Comparison of ENCODE assay signal across 8 cellular contexts in the genomic region with DNA sequence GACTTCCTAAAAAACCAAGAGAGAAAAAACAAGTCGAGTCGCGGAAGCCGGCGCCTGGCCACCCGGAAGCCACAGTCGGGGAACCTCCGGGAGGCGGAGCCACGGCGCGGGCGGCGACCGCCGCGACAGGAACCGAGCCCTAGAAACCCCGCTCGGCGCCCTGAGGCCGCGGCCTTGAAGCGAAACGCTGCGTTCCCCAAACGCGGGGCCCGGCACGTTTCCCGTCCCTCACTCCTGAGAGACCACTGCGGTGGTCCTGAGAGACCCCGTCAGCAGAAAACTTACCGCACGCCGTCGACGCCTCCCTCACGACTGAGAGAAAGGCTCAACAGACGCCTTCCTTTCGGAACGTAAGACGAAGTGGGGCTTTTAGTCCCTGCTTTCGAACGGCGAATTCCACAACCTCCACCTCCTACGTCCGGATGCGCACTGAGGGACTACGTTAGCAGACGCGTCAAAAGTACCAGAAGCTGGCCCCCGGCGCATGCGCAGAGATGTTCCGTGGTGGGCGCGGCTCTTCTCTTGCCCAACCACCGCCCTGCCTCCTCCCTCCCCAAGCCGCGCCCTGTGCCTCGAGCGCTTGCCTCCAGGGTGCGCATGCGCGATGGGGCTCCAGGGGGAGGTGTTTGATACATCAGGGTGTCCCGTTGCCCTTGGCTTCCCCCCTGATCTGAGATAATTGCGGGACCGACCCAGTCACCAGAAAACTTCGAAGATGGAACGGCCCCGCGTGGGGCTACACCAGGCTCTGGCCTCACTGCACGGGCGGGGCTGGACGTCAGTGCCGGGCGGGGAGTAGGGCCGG. TPM values are rescaled to one million over a fixed set of nuclear protein-coding genes. Genes with fewer than 3 reads are reported as not detected.
DNase-seq lines count a peak whose midpoint lies in the region; ATAC-seq lines count a peak whose summit lies in the region.

A gene with protein sequence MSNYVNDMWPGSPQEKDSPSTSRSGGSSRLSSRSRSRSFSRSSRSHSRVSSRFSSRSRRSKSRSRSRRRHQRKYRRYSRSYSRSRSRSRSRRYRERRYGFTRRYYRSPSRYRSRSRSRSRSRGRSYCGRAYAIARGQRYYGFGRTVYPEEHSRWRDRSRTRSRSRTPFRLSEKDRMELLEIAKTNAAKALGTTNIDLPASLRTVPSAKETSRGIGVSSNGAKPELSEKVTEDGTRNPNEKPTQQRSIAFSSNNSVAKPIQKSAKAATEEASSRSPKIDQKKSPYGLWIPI (minus strand): TSS at position 431 of the 805 bp plus-strand sequence. CDS start 491 bp downstream, outside the sequence.

- CTCF ChIA-PET in CD4-positive, alpha-beta memory T cell (lab: Charles Lee; ENCODE audit: partially characterized antibody), result interaction anchor here (2.1 kb wide), 1 partner anchor 15 kb away, joined by 6 read pairs; a partner anchor contains a TSS

- H3K27ac ChIP-seq in CD4-positive, alpha-beta memory T cell (ENCODE audit: low read depth, low read length), result peak within 1 kb of the TSS; percentile 97

- H3K9me3 ChIP-seq in CD4-positive, alpha-beta memory T cell (ENCODE audit: control insufficient read depth in 1 of 2, low read length in 2 of 2), result no peaks in the 10 kb centered on the region

- H3K27me3 Mint-ChIP-seq in CD4-positive, alpha-beta memory T cell, result peaks cover 0 to 2% of the 10 kb centered on the region in 2 donors

- POLR2A ChIA-PET in CD4-positive, alpha-beta memory T cell (lab: Charles Lee; ENCODE audit: partially characterized antibody), result interaction anchor here (0.5 to 2.9 kb wide), 28 partner anchors 8 to 1224 kb away, joined by 3 to 109 read pairs (median 4); a partner anchor contains a TSS

- H3K4me3 ChIP-seq in CD4-positive, alpha-beta memory T cell (ENCODE audit: low read length in 2 of 2), result peak within 1 kb of the TSS; percentile 89 to 98

- peak within 1 kb of the TSS; percentile 99 to 100 (median 100) for H3K27ac Mint-ChIP-seq in CD4-positive, alpha-beta memory T cell

- peaks cover 0 to 20% (median 0%) of the 10 kb centered on the region in 8 donors for H3K9me3 Mint-ChIP-seq in CD4-positive, alpha-beta memory T cell

- DNase-seq in CD4-positive, alpha-beta memory T cell, result peak; percentile 99 to 100 (median 99)
- DNase-seq in HS-27A (ENCODE audit: low read depth) (peak; percentile 97), NK-92 (lab: John Stamatoyannopoulos, UW; ENCODE audit: unreplicated experiment) (peak; percentile 99), lung microvascular endothelial cell (ENCODE audit: low read depth in 2 of 2) (peak; percentile 98 to 99)
- peak; percentile 99 for DNase-seq in activated CD8-positive, alpha-beta memory T cell treated with anti-CD3 and anti-CD28 coated beads for 24 hours
- peak; percentile 100 for DNase-seq in effector CD8-positive, alpha-beta T cell (lab: John Stamatoyannopoulos, UW)
- peak; percentile 99 to 100 (median 100) for DNase-seq in stimulated activated CD4-positive, alpha-beta T cell treated with anti-CD3 and anti-CD28 coated beads, TNF-alpha, amount 100 ng/mL, for 48 hours (ENCODE audit: low read depth in 3 of 3)

- intact Hi-C loops in CD4-positive, alpha-beta memory T cell (cut with micrococcal nuclease), result loop anchor here (1.0 to 10.0 kb wide), 7 partner anchors 8 to 1266 kb away; a partner anchor contains a TSS

- no peaks in the 10 kb centered on the region for H3K27me3 ChIP-seq in CD4-positive, alpha-beta memory T cell (ENCODE audit: insufficient read depth, low read length)

- peaks cover 47 to 58% of the 10 kb centered on the region in 2 donors for H3K36me3 Mint-ChIP-seq in CD4-positive, alpha-beta memory T cell

- H3K4me1 Mint-ChIP-seq in CD4-positive, alpha-beta memory T cell, result peaks cover 25 to 66% (median 39%) of the 10 kb centered on the region in 4 donors

- H3K4me3 Mint-ChIP-seq in CD4-positive, alpha-beta memory T cell, result peak within 1 kb of the TSS; percentile 96 to 100 (median 98)

- H3K4me1 ChIP-seq in CD4-positive, alpha-beta memory T cell (ENCODE audit: insufficient read depth, low read length), result peaks cover 45% of the 10 kb centered on the region

- ATAC-seq in GM19463 (IDR thresholded peaks at IDR 0.05; ENCODE audit: unreplicated experiment), result peak; percentile 78

- H3K36me3 ChIP-seq in CD4-positive, alpha-beta memory T cell (ENCODE audit: insufficient read depth, low read length), result peaks cover 36% of the 10 kb centered on the region

RNA-seq across cellular contexts. Expression of the gene that starts here (rescaled TPM):
- total RNA-seq in CD4-positive, alpha-beta memory T cell, result 100 to 1,000 TPM; 470 to 494 TPM
- 10 to 100 TPM; 33.1 to 57.5 TPM for polyA plus RNA-seq in CD4-positive, alpha-beta memory T cell
- total RNA-seq in lung microvascular endothelial cell, result 71.7 and 154 TPM in 2 replicates

Comparison
In these comparisons a context has a peak if more than half of its experiments do, and no peak if none do; other contexts are left out.
1. Peak in every context shown above with its lines: DNase-seq, ATAC-seq, H3K4me3 ChIP-seq and H3K27ac ChIP-seq.